ENCODE assay signal across 25 cellular contexts in genomic region chr2:168835961-168836360, GRCh38. TPM values are rescaled to one million over a fixed set of nuclear protein-coding genes. Genes with fewer than 3 reads are reported as not detected.
"Had no signal": no experiment of that assay in that cellular context is flagged by ENCODE, and none has a peak within 500 bp of the region (broad histone marks: within the 10 kb centered on the region; RNA-seq: fewer than 3 reads in every experiment).

No MANE protein-coding gene starts in this region.

- H3K27ac ChIP-seq: stomach, suprapubic skin, testis, thoracic aorta, thyroid gland, tibial artery, tibial nerve, transverse colon, upper lobe of left lung, upper lobe of right lung, uterus, vagina had no signal

- H3K36me3 ChIP-seq: thoracic aorta, thyroid gland, uterus had no signal

- H3K4me1 ChIP-seq: stomach, suprapubic skin, thyroid gland, tibial artery, tibial nerve, transverse colon, upper lobe of left lung, upper lobe of right lung, uterus, vagina had no signal

- H3K27me3 ChIP-seq: stomach, suprapubic skin, testis, thyroid gland, tibial artery, tibial nerve, transverse colon, upper lobe of left lung, upper lobe of right lung, uterus, vagina had no signal

- DNase-seq: stimulated activated CD4-positive, alpha-beta T cell treated with anti-CD3 and anti-CD28 coated beads, Interleukin-2, amount 100 ng/mL, for 48 hours; stimulated activated CD4-positive, alpha-beta T cell treated with anti-CD3 and anti-CD28 coated beads, Interleukin-4, amount 100 ng/mL, for 1 hour; stimulated activated CD4-positive, alpha-beta T cell treated with anti-CD3 and anti-CD28 coated beads, Interleukin-4, amount 100 ng/mL, for 24 hours; stimulated activated CD4-positive, alpha-beta T cell treated with anti-CD3 and anti-CD28 coated beads, Interleukin-4, amount 100 ng/mL, for 4 hours; stimulated activated CD8-positive, alpha-beta memory T cell treated with anti-CD3 and anti-CD28 coated beads, Interleukin-4, amount 100 ng/mL, for 48 hours; stimulated activated naive B cell treated with anti-CD40 and anti-IgM and Interleukin-4, amounts not matched to agents 10 μg/mL and 1 μg/mL and 100 μg/mL, for 72 hours; stimulated activated naive CD4-positive, alpha-beta T cell; stimulated activated naive CD4-positive, alpha-beta T cell treated with Interleukin-2 at 50 U/mL for 16 hours; stimulated activated naive CD8-positive, alpha-beta T cell treated with anti-CD3 and anti-CD28 coated beads, Interleukin-15, amount 100 ng/mL, for 72 hours; stimulated activated naive CD8-positive, alpha-beta T cell treated with anti-CD3 and anti-CD28 coated beads, Interleukin-15, Interleukin-2, amounts not matched to agents 100 U/mL and 50 U/mL, for 24 hours; stomach; substantia nigra; testis; thyroid gland; tibial artery; transverse colon; trophoblast cell; upper lobe of left lung; upper lobe of right lung; uterus had no signal

- H3K9me3 ChIP-seq: suprapubic skin, testis, thoracic aorta, thyroid gland, tibial artery, transverse colon, upper lobe of left lung, upper lobe of right lung, uterus, vagina had no signal

- H3K4me3 ChIP-seq: stomach, suprapubic skin, testis, thoracic aorta, thyroid gland, tibial artery, tibial nerve, transverse colon, upper lobe of left lung, upper lobe of right lung, uterus, vagina had no signal

RNA-seq across cellular contexts. Expression of gene SPC25, which starts 54.3 kb away (rescaled TPM):
- total RNA-seq: subcutaneous adipose tissue, tibial nerve, vagina had no signal
